In the genomic region with DNA sequence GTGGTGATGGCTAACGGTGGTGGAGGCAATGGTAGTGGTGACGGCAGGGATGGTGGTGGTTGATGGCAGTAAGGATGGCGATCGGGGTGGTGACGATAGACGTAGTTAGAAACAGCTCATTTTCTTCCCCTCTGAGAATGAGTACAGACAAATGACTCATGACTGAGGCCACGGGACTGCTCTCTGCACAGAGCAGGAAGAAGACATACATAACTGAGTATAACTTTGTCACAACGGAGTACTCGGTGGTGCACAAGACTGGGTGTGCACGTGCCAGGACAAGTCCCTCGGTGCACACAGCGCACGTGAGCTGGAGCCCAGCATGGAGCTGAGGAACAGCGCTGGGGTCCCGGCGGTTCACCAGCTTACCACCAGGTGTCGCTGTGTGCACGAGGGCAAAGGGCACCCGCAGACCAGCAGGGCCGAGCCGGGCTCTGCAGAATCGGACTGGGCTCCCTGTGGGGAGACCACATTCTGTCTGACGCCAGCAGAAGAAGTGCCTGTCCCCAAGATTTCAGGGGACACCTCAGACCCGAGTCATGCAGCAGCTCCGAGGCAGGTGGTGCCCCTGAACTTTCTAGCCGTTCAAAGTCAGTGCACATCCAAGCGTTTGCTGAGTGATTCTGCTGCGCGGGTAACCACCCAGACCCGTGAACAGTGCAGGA, we compare ENCODE assay signal across 1 cellular context.
TF ChIP-seq lines count a peak whose summit lies in the region.

No MANE protein-coding gene starts in this region.

TF ChIP-seq in H1, 55 proteins besides CTCF, POLR2A, EP300 and RAD21:
- TF ChIP-seq, protein P1, sequence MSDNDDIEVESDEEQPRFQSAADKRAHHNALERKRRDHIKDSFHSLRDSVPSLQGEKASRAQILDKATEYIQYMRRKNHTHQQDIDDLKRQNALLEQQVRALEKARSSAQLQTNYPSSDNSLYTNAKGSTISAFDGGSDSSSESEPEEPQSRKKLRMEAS (IDR thresholded peaks at IDR 0.05), result peak; percentile 98
- no peak for TF ChIP-seq BCL11A (IDR thresholded peaks at IDR 0.05; ENCODE audit: low read depth in 2 of 2, low read length in 2 of 2)
- TF ChIP-seq, protein P2, sequence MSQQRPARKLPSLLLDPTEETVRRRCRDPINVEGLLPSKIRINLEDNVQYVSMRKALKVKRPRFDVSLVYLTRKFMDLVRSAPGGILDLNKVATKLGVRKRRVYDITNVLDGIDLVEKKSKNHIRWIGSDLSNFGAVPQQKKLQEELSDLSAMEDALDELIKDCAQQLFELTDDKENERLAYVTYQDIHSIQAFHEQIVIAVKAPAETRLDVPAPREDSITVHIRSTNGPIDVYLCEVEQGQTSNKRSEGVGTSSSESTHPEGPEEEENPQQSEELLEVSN (IDR thresholded peaks at IDR 0.05), result peak; percentile 95
- TF ChIP-seq SP4 (IDR thresholded peaks at IDR 0.05; ENCODE audit: low read length), result no peak
- peak; percentile 12; the same call in 1 of the 2 replicates for TF ChIP-seq YY1 (IDR thresholded peaks at IDR 0.05; ENCODE audit: low read depth, low read length)
- TF ChIP-seq GABPA (IDR thresholded peaks at IDR 0.05; ENCODE audit: borderline replicate concordance, insufficient read depth, low read length), result no peak
- TF ChIP-seq TEAD4 (IDR thresholded peaks at IDR 0.05; ENCODE audit: low read depth, low read length), result peak; percentile 6; the same call in 1 of the 2 replicates
- TF ChIP-seq RBBP5 (IDR thresholded peaks at IDR 0.05; ENCODE audit: borderline replicate concordance, low read depth, low read length), result no peak
- TF ChIP-seq MAFK (IDR thresholded peaks at IDR 0.05; ENCODE audit: low read depth, low read length), result no peak
- TF ChIP-seq TCF12 (IDR thresholded peaks at IDR 0.05; ENCODE audit: low read depth, low read length), result 0 out of 2 replicates have a peak, but pooled peaks have one; percentile 15
- peak; percentile 3 for TF ChIP-seq NANOG (IDR thresholded peaks at IDR 0.05; ENCODE audit: insufficient read depth, low read depth, low read length, poor library complexity, severe bottlenecking)
- TF ChIP-seq, protein P3, sequence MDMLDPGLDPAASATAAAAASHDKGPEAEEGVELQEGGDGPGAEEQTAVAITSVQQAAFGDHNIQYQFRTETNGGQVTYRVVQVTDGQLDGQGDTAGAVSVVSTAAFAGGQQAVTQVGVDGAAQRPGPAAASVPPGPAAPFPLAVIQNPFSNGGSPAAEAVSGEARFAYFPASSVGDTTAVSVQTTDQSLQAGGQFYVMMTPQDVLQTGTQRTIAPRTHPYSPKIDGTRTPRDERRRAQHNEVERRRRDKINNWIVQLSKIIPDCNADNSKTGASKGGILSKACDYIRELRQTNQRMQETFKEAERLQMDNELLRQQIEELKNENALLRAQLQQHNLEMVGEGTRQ (IDR thresholded peaks at IDR 0.05; ENCODE audit: low read length), result peak; percentile 64
- TF ChIP-seq CHD1 (IDR thresholded peaks at IDR 0.05; ENCODE audit: low read depth, low read length), result no peak
- 0 out of 4 replicates have a peak, but pooled peaks of 1 of the 2 experiments have one; percentile 29 for TF ChIP-seq SIN3A (conservative IDR thresholded peaks at IDR 0.05 in 1 of 2, IDR thresholded peaks at IDR 0.05 in 1 of 2; ENCODE audit: low read depth in 1 of 2, low read length in 2 of 2)
